Comparison of ENCODE assay signal across 1 cellular context in genomic region chr9:131395745-131396479, GRCh38.
A peak's percentile ranks its signal among the peaks of the same experiment; 100 is the strongest.
TF ChIP-seq lines count a peak whose summit lies in the region.

No MANE protein-coding gene starts in this region.

TF ChIP-seq in K562, 482 proteins besides CTCF, POLR2A, EP300 and RAD21 (continued from another document and continues in another):
- no peak for TF ChIP-seq ATF2 (CRISPR knock-in tag; IDR thresholded peaks at IDR 0.05)
- TF ChIP-seq TRIM25 (IDR thresholded peaks at IDR 0.05; ENCODE audit: borderline replicate concordance) = 0 out of 2 replicates have a peak, but pooled peaks have one; percentile 31
- no peak for TF ChIP-seq GMEB1 (CRISPR knock-in tag; IDR thresholded peaks at IDR 0.05)
- TF ChIP-seq, protein P1, sequence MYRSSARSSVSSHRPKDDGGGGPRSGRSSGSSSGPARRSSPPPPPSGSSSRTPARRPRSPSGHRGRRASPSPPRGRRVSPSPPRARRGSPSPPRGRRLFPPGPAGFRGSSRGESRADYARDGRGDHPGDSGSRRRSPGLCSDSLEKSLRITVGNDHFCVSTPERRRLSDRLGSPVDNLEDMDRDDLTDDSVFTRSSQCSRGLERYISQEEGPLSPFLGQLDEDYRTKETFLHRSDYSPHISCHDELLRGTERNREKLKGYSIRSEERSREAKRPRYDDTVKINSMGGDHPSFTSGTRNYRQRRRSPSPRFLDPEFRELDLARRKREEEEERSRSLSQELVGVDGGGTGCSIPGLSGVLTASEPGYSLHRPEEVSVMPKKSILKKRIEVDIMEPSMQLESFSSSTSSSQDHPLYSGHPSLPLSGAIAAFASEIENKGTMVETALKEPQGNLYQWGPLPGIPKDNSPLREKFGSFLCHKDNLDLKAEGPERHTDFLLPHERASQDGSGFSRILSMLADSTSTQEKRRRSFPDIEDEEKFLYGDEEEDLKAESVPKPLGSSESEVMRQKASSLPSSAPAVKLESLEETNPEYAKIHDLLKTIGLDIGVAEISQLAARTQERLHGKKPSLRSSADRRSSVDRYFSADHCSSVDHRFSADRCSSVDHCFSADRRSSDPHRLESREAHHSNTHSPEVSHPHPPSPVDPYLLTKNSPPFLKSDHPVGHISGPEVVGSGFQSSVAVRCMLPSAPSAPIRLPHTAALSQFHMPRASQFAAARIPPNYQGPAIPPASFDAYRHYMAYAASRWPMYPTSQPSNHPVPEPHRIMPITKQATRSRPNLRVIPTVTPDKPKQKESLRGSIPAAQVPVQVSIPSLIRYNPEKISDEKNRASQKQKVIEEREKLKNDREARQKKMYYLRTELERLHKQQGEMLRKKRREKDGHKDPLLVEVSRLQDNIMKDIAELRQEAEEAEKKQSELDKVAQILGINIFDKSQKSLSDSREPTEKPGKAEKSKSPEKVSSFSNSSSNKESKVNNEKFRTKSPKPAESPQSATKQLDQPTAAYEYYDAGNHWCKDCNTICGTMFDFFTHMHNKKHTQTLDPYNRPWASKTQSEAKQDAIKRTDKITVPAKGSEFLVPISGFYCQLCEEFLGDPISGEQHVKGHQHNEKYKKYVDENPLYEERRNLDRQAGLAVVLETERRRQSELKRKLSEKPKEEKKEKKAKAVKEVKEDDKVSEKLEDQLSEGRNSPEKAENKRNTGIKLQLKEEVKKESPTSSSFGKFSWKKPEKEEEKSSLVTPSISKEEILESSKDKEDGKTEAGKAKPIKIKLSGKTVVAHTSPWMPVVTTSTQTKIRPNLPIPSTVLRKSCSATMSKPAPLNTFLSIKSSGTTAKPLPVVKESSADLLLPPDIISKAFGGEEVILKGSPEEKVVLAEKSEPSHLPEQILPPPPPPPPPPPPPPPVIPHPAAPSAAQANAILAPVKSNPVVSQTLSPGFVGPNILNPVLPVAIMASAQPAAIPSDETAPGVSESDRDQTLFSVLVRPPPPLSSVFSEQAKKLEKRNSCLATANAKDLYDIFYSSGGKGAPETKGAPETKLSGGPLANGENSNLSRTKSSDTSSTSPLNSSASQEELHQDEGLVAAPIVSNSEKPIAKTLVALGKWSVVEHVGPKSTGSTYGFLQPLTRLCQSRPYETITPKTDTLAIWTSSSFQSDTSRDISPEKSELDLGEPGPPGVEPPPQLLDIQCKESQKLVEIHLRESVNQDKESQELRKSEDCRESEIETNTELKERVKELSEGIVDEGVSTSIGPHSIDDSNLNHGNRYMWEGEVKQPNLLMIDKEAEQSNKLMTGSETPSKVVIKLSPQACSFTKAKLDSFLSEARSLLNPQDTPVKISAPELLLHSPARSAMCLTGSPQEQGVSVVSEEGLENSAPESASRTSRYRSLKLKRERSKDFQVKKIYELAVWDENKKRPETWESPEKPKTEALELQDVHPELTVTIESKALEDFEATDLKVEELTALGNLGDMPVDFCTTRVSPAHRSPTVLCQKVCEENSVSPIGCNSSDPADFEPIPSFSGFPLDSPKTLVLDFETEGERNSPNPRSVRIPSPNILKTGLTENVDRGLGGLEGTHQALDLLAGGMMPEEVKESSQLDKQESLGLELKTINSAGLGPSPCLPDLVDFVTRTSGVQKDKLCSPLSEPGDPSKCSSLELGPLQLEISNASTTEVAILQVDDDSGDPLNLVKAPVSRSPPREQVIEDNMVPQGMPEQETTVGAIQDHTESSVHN (IDR thresholded peaks at IDR 0.05; ENCODE audit: borderline replicate concordance in 1 of 2, low read depth in 1 of 2) = no peak
- TF ChIP-seq, protein P2, sequence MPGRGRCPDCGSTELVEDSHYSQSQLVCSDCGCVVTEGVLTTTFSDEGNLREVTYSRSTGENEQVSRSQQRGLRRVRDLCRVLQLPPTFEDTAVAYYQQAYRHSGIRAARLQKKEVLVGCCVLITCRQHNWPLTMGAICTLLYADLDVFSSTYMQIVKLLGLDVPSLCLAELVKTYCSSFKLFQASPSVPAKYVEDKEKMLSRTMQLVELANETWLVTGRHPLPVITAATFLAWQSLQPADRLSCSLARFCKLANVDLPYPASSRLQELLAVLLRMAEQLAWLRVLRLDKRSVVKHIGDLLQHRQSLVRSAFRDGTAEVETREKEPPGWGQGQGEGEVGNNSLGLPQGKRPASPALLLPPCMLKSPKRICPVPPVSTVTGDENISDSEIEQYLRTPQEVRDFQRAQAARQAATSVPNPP (IDR thresholded peaks at IDR 0.05; ENCODE audit: borderline replicate concordance, insufficient read depth, insufficient read length) = no peak
- TF ChIP-seq ZNF408 (CRISPR knock-in tag; IDR thresholded peaks at IDR 0.05; ENCODE audit: low read depth) = no peak
- TF ChIP-seq, protein P3, sequence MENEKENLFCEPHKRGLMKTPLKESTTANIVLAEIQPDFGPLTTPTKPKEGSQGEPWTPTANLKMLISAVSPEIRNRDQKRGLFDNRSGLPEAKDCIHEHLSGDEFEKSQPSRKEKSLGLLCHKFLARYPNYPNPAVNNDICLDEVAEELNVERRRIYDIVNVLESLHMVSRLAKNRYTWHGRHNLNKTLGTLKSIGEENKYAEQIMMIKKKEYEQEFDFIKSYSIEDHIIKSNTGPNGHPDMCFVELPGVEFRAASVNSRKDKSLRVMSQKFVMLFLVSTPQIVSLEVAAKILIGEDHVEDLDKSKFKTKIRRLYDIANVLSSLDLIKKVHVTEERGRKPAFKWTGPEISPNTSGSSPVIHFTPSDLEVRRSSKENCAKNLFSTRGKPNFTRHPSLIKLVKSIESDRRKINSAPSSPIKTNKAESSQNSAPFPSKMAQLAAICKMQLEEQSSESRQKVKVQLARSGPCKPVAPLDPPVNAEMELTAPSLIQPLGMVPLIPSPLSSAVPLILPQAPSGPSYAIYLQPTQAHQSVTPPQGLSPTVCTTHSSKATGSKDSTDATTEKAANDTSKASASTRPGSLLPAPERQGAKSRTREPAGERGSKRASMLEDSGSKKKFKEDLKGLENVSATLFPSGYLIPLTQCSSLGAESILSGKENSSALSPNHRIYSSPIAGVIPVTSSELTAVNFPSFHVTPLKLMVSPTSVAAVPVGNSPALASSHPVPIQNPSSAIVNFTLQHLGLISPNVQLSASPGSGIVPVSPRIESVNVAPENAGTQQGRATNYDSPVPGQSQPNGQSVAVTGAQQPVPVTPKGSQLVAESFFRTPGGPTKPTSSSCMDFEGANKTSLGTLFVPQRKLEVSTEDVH (IDR thresholded peaks at IDR 0.05; ENCODE audit: low read depth, partially characterized antibody) = no peak
- no peak for TF ChIP-seq MYNN (IDR thresholded peaks at IDR 0.05)
- TF ChIP-seq MYNN (CRISPR knock-in tag; IDR thresholded peaks at IDR 0.05) = no peak
- TF ChIP-seq, protein P4, sequence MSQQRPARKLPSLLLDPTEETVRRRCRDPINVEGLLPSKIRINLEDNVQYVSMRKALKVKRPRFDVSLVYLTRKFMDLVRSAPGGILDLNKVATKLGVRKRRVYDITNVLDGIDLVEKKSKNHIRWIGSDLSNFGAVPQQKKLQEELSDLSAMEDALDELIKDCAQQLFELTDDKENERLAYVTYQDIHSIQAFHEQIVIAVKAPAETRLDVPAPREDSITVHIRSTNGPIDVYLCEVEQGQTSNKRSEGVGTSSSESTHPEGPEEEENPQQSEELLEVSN (IDR thresholded peaks at IDR 0.05; ENCODE audit: borderline replicate concordance in 1 of 2, extremely low read depth in 1 of 2, insufficient read depth in 1 of 2, insufficient read length in 1 of 2, low read depth in 1 of 2, low read length in 1 of 2, poor library complexity in 1 of 2, severe bottlenecking in 1 of 2) = no peak
- TF ChIP-seq, protein P5, sequence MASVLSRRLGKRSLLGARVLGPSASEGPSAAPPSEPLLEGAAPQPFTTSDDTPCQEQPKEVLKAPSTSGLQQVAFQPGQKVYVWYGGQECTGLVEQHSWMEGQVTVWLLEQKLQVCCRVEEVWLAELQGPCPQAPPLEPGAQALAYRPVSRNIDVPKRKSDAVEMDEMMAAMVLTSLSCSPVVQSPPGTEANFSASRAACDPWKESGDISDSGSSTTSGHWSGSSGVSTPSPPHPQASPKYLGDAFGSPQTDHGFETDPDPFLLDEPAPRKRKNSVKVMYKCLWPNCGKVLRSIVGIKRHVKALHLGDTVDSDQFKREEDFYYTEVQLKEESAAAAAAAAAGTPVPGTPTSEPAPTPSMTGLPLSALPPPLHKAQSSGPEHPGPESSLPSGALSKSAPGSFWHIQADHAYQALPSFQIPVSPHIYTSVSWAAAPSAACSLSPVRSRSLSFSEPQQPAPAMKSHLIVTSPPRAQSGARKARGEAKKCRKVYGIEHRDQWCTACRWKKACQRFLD (CRISPR knock-in tag; IDR thresholded peaks at IDR 0.05) = no peak
- TF ChIP-seq, protein P6, sequence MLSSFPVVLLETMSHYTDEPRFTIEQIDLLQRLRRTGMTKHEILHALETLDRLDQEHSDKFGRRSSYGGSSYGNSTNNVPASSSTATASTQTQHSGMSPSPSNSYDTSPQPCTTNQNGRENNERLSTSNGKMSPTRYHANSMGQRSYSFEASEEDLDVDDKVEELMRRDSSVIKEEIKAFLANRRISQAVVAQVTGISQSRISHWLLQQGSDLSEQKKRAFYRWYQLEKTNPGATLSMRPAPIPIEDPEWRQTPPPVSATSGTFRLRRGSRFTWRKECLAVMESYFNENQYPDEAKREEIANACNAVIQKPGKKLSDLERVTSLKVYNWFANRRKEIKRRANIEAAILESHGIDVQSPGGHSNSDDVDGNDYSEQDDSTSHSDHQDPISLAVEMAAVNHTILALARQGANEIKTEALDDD (IDR thresholded peaks at IDR 0.05) = no peak
- TF ChIP-seq ZFP36 (IDR thresholded peaks at IDR 0.05; ENCODE audit: low read depth, low read length, partially characterized antibody) = no peak
- TF ChIP-seq BCOR (IDR thresholded peaks at IDR 0.05) = peak; percentile 42; the same call in 1 of the 2 replicates
- TF ChIP-seq GATA2 (CRISPR knock-in tag; IDR thresholded peaks at IDR 0.05) = 0 out of 2 replicates have a peak, but pooled peaks have one; percentile 28
- no peak for TF ChIP-seq ZNF174 (CRISPR knock-in tag; IDR thresholded peaks at IDR 0.05)
- TF ChIP-seq NRF1 (conservative IDR thresholded peaks at IDR 0.05 in 1 of 2, IDR thresholded peaks at IDR 0.05 in 1 of 2) = peak; percentile 84 to 86
- no peak for TF ChIP-seq ERF (CRISPR knock-in tag; IDR thresholded peaks at IDR 0.05)
- peak; percentile 43 for TF ChIP-seq RBM25 (IDR thresholded peaks at IDR 0.05; ENCODE audit: low read depth, low read length, severe bottlenecking)
- no peak for TF ChIP-seq MCM7 (IDR thresholded peaks at IDR 0.05)
- TF ChIP-seq STAT5A (IDR thresholded peaks at IDR 0.05; ENCODE audit: borderline replicate concordance, low read length) = no peak
- no peak for TF ChIP-seq BDP1 (IDR thresholded peaks at IDR 0.05; ENCODE audit: insufficient read depth, insufficient read length)
- no peak for TF ChIP-seq SFPQ (IDR thresholded peaks at IDR 0.05; ENCODE audit: low read depth, low read length)
- 0 out of 4 replicates have a peak, but pooled peaks of 1 of the 2 experiments have one; percentile 27 for TF ChIP-seq TBL1XR1 (IDR thresholded peaks at IDR 0.05; ENCODE audit: low read length in 2 of 2)
- TF ChIP-seq MBD2 (IDR thresholded peaks at IDR 0.05; ENCODE audit: borderline replicate concordance, low read depth) = no peak
- no peak for TF ChIP-seq PML (IDR thresholded peaks at IDR 0.05; ENCODE audit: low read length)
- TF ChIP-seq ZC3H11A (IDR thresholded peaks at IDR 0.05; ENCODE audit: low read depth, low read length) = no peak
